Comparison of ENCODE assay signal across 19 cellular contexts in the genomic region with DNA sequence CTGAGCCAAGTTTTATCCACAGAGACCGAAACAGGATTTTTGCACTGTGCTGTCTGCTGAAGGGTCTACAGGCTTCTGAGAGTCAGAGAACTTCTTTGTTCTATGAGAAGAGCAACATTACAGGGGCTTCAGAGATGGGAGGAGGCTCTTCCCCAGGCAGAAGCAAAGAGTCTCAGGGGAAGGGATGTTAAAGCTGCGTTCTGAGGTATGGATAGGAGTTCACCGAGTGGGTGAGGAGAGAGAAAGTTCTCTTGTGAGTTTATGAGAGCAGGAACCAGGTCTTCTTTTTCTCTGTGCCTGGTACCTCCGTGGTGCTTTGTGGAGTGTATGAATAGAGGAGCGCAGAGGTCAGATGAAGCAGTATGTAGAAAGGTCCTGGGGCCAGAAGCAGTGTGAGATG.
"Had no signal": no experiment of that assay in that cellular context is flagged by ENCODE, and none has a peak within 500 bp of the region (broad histone marks: within the 10 kb centered on the region; RNA-seq: fewer than 3 reads in every experiment).

No MANE protein-coding gene starts in this region.

- H3K9me3 ChIP-seq: adrenal gland, body of pancreas, breast epithelium had no signal

- H3K4me3 ChIP-seq: adrenal gland, body of pancreas, breast epithelium had no signal

- H3K4me1 ChIP-seq: adrenal gland, body of pancreas, breast epithelium had no signal

- H3K9me3 Mint-ChIP-seq: activated T-cell treated with anti-CD3 and anti-CD28 coated beads, Interleukin-2, amount 50 U/mL, for 4 hours; T-helper 1 cell treated with Interleukin-12 subunit alpha and Interleukin-12 subunit beta and Interleukin-4 antibody, amounts not matched to agents 30 μg/mL and 1 μg/mL, for 36 hours; T-helper 2 cell treated with Interferon-gamma antibody and Interleukin-4, amounts not matched to agents 5 μg/mL and 100 μg/mL, for 36 hours had no signal

- H3K36me3 ChIP-seq: adrenal gland, breast epithelium had no signal

- H3K27me3 ChIP-seq: adrenal gland, body of pancreas, breast epithelium had no signal

- H3K36me3 Mint-ChIP-seq: activated CD4-positive, alpha-beta memory T cell treated with anti-CD3 and anti-CD28 coated beads for 36 hours; activated naive CD4-positive, alpha-beta T cell treated with anti-CD3 and anti-CD28 coated beads, Interleukin-2, amount 50 U/mL, for 72 hours had no signal

- ATAC-seq: activated CD4-positive, CD25-positive, alpha-beta regulatory T cell treated with anti-CD3 and anti-CD28 coated beads, Interleukin-2, amount 50 U/mL, for 24 hours; activated T-cell treated with anti-CD3 and anti-CD28 coated beads, Interleukin-2, amount 50 U/mL, for 4 hours; body of pancreas had no signal

- DNase-seq: activated CD4-positive, alpha-beta T cell treated with anti-CD3 and anti-CD28 coated beads for 4 hours; activated CD8-positive, alpha-beta memory T cell treated with anti-CD3 and anti-CD28 coated beads, Interleukin-2, amount 50 U/mL, for 4 hours; activated gamma-delta T cell treated with Interleukin-2 at 50 U/mL for 16 hours; activated T-cell treated with anti-CD3 and anti-CD28 coated beads for 4 hours; activated T-cell treated with anti-CD3 and anti-CD28 coated beads, Interleukin-2, amount 50 U/mL, for 4 hours; cerebellar nuclear complex; NCI-H1105; NCI-H2081 treated with DMSO at 0.1 percent for 48 hours; Right ventricle myocardium superior had no signal

- H3K27ac Mint-ChIP-seq: activated CD4-positive, alpha-beta memory T cell treated with anti-CD3 and anti-CD28 coated beads for 36 hours; activated naive CD4-positive, alpha-beta T cell treated with anti-CD3 and anti-CD28 coated beads for 36 hours; activated T-helper 1 cell treated with anti-CD3 and anti-CD28 coated beads, Interleukin-12 subunit alpha, Interleukin-12 subunit beta, Interleukin-2, Interleukin-4 antibody, amounts not matched to agents 30 ng/mL and 10 ng/mL and 1 ng/mL, durations not matched to agents 14 hours and 24 hours and 36 hours; T-helper 1 cell treated with Interleukin-12 subunit alpha and Interleukin-12 subunit beta and Interleukin-4 antibody, amounts not matched to agents 30 μg/mL and 1 μg/mL, for 36 hours; T-helper 2 cell treated with Interferon-gamma antibody and Interleukin-4, amounts not matched to agents 5 μg/mL and 100 μg/mL, for 36 hours had no signal

- H3K27ac ChIP-seq: adrenal gland, body of pancreas, breast epithelium had no signal

- H3K4me3 Mint-ChIP-seq: activated CD4-positive, alpha-beta memory T cell treated with anti-CD3 and anti-CD28 coated beads for 36 hours; activated naive CD4-positive, alpha-beta T cell treated with anti-CD3 and anti-CD28 coated beads for 36 hours; activated T-cell treated with anti-CD3 and anti-CD28 coated beads, Interleukin-2, amount 50 U/mL, for 4 hours; activated T-helper 1 cell treated with anti-CD3 and anti-CD28 coated beads, Interleukin-12 subunit alpha, Interleukin-12 subunit beta, Interleukin-2, Interleukin-4 antibody, amounts not matched to agents 30 ng/mL and 10 ng/mL and 1 ng/mL, durations not matched to agents 14 hours and 24 hours and 36 hours; T-helper 1 cell treated with Interleukin-12 subunit alpha and Interleukin-12 subunit beta and Interleukin-4 antibody, amounts not matched to agents 30 μg/mL and 1 μg/mL, for 36 hours; T-helper 2 cell treated with Interferon-gamma antibody and Interleukin-4, amounts not matched to agents 5 μg/mL and 100 μg/mL, for 36 hours had no signal
